In genomic region chr9:137657606-137658005, GRCh38 we compare ENCODE assay signal across 27 cellular contexts.
"Had no signal": no experiment of that assay in that cellular context is flagged by ENCODE, and none has a peak within 500 bp of the region (broad histone marks: within the 10 kb centered on the region; RNA-seq: fewer than 3 reads in every experiment).

No MANE protein-coding gene starts in this region.

- DNase-seq: activated CD4-positive, alpha-beta T cell treated with anti-CD3 and anti-CD28 coated beads for 4 hours; activated CD4-positive, alpha-beta T cell treated with anti-CD3 and anti-CD28 coated beads, Interleukin-2, amount 50 U/mL, for 4 hours; activated effector memory CD4-positive, alpha-beta T cell treated with anti-CD3 and anti-CD28 coated beads, Interleukin-2, amount 50 U/mL, for 16 hours; activated T-cell treated with anti-CD3 and anti-CD28 coated beads, Interleukin-2, amount 50 U/mL, for 1 hour; amniotic stem cell; brain microvascular endothelial cell; cortex of kidney; effector memory CD8-positive, alpha-beta T cell; erythroblast; gastrocnemius medialis; glutamatergic neuron; islet precursor cell; left ventricle myocardium inferior; mucosa of descending colon; pancreas; small intestine; stimulated activated CD4-positive, alpha-beta T cell treated with anti-CD3 and anti-CD28 coated beads, Interleukin-4, amount 100 ng/mL, for 24 hours; stomach; T-cell; tibial artery had no signal

- H3K36me3 ChIP-seq: brain microvascular endothelial cell, pancreas, prostate gland had no signal

- H3K27ac ChIP-seq: brain microvascular endothelial cell, gastrocnemius medialis, left ventricle myocardium inferior, pancreas, prostate gland, sigmoid colon, stomach, tibial artery had no signal

- H3K4me3 ChIP-seq: gastrocnemius medialis, left ventricle myocardium inferior, lung, mucosa of descending colon, pancreas, prostate gland, sigmoid colon, stomach, tibial artery had no signal

- H3K27me3 Mint-ChIP-seq: effector memory CD8-positive, alpha-beta T cell; T-cell had no signal

- H3K4me3 Mint-ChIP-seq: activated T-helper 1 cell treated with anti-CD3 and anti-CD28 coated beads, Interleukin-12 subunit alpha, Interleukin-12 subunit beta, Interleukin-2, Interleukin-4 antibody, amounts not matched to agents 30 ng/mL and 10 ng/mL and 1 ng/mL, durations not matched to agents 14 hours and 24 hours and 36 hours; effector memory CD8-positive, alpha-beta T cell; stimulated activated effector memory CD8-positive, alpha-beta T cell treated with anti-CD3 and anti-CD28 coated beads, Interleukin-12 subunit alpha, Interleukin-12 subunit beta, amount 100 ng/mL, for 72 hours; T-cell; T-helper 2 cell treated with Interferon-gamma antibody and Interleukin-4, amounts not matched to agents 5 μg/mL and 100 μg/mL, for 36 hours had no signal

- H3K27ac Mint-ChIP-seq: activated T-helper 1 cell treated with anti-CD3 and anti-CD28 coated beads, Interleukin-12 subunit alpha, Interleukin-12 subunit beta, Interleukin-2, Interleukin-4 antibody, amounts not matched to agents 30 ng/mL and 10 ng/mL and 1 ng/mL, durations not matched to agents 14 hours and 24 hours and 36 hours; T-cell; T-helper 2 cell treated with Interferon-gamma antibody and Interleukin-4, amounts not matched to agents 5 μg/mL and 100 μg/mL, for 36 hours had no signal

- H3K36me3 Mint-ChIP-seq: activated naive CD4-positive, alpha-beta T cell treated with anti-CD3 and anti-CD28 coated beads, Interleukin-2, amount 50 U/mL, for 72 hours had no signal

- H3K4me1 ChIP-seq: gastrocnemius medialis, pancreas, prostate gland had no signal

- H3K9me3 ChIP-seq: gastrocnemius medialis, left ventricle myocardium inferior, mucosa of descending colon, pancreas, prostate gland, sigmoid colon, stomach, tibial artery had no signal

- H3K27me3 ChIP-seq: brain microvascular endothelial cell, gastrocnemius medialis, pancreas, sigmoid colon, stomach, tibial artery had no signal

- H3K9me3 Mint-ChIP-seq: activated naive CD4-positive, alpha-beta T cell treated with anti-CD3 and anti-CD28 coated beads, Interleukin-2, amount 50 U/mL, for 72 hours; activated T-helper 1 cell treated with anti-CD3 and anti-CD28 coated beads, Interleukin-12 subunit alpha, Interleukin-12 subunit beta, Interleukin-2, Interleukin-4 antibody, amounts not matched to agents 30 ng/mL and 10 ng/mL and 1 ng/mL, durations not matched to agents 14 hours and 24 hours and 36 hours; effector memory CD8-positive, alpha-beta T cell; stimulated activated effector memory CD8-positive, alpha-beta T cell treated with anti-CD3 and anti-CD28 coated beads, Interleukin-12 subunit alpha, Interleukin-12 subunit beta, amount 100 ng/mL, for 72 hours; T-cell; T-helper 2 cell treated with Interferon-gamma antibody and Interleukin-4, amounts not matched to agents 5 μg/mL and 100 μg/mL, for 36 hours had no signal

- ATAC-seq: activated naive CD4-positive, alpha-beta T cell treated with anti-CD3 and anti-CD28 coated beads, Interleukin-2, amount 50 U/mL, for 72 hours; effector memory CD8-positive, alpha-beta T cell; gastrocnemius medialis; mucosa of descending colon; pancreas; stimulated activated effector memory CD8-positive, alpha-beta T cell treated with anti-CD3 and anti-CD28 coated beads, Interleukin-12 subunit alpha, Interleukin-12 subunit beta, amount 100 ng/mL, for 72 hours; T-cell had no signal
